In the genomic region with DNA sequence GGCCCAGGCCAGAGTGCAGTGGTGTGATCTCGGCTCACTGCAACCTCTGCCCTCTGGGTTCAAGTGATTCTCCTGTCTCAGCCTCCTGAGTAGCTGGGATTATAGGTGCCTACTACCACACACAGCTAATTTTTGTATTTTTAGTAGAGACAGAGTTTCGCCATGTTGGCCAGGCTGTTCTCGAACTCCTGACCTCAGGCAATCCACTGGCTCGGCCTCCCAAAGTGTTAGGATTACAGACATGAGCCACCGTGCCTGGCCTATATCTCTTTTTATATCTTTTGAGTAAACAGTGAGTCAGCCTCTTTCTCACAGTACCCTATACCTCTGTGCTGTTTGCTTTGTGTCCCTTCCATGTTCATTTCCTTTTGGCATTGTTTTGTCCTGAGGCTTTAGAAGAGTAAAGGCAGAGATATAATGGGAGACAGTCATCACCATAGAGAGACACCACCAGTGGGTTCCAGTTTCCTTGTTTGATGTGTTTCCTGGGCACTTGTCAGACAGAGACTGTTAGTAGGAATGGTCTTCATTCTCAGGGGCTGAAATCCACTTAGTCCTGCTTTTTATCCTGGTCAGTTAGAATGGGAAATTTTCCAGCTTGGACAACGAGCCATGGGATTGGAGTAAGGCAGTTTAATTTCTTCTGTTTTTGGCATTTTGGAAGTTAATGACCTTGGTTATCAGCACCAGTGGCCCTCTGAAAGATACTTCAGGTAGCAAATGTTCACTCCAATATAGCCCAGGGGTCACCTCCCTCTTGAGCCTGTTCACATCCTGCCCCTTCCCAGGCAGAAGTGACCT, we compare ENCODE assay signal across 9 cellular contexts. TPM values are rescaled to one million over a fixed set of nuclear protein-coding genes. Genes with fewer than 3 reads are reported as not detected.
DNase-seq lines count a peak whose midpoint lies in the region; ATAC-seq, FAIRE-seq and TF ChIP-seq lines count a peak whose summit lies in the region.
"Had no signal": no experiment of that assay in that cellular context is flagged by ENCODE, and none has a peak within 500 bp of the region (broad histone marks: within the 10 kb centered on the region; RNA-seq: fewer than 3 reads in every experiment).

No MANE protein-coding gene starts in this region.

- peak overlapping the region; percentile 67 for H3K9ac ChIP-seq in HepG2 (ENCODE audit: insufficient read depth, low read depth, low read length)

- H3K36me3 ChIP-seq in Caco-2 (ENCODE audit: control insufficient read depth, insufficient read depth, low read length) (peaks cover 2% of the 10 kb centered on the region; the same call in 1 of the 2 replicates), MG63 (peaks cover 12% of the 10 kb centered on the region), HepG2 (replicated peaks in 1 of 2; ENCODE audit: control insufficient read depth in 1 of 2, insufficient read depth in 2 of 2, low read length in 2 of 2) (peaks cover under 1 to 7% of the 10 kb centered on the region in 2 experiments; a peak in 3 of 5 replicates)

- H3K4me1 Mint-ChIP-seq in Caco-2 (ENCODE audit: low read depth, unreplicated experiment): peaks cover 21% of the 10 kb centered on the region
- peaks cover 9% of the 10 kb centered on the region for H3K4me1 Mint-ChIP-seq in activated naive CD8-positive, alpha-beta T cell treated with anti-CD3 and anti-CD28 coated beads, Interleukin-2, amount 50 U/mL, for 24 hours

- 19% methylated on average over 6 of the region's 6 CpGs for WGBS in HepG2 (ENCODE audit: low lambda C conversion rate)

- TF ChIP-seq EP300 in HepG2 (IDR thresholded peaks at IDR 0.05; ENCODE audit: low read depth in 2 of 2, low read length in 2 of 2) (peak; percentile 82 to 89), HepG2 (CRISPR knock-in tag; IDR thresholded peaks at IDR 0.05; ENCODE audit: borderline replicate concordance) (peak; percentile 85)

- no peaks in the 10 kb centered on the region for H3K79me2 ChIP-seq in HepG2 (ENCODE audit: insufficient read depth, low read length)

- no peak for TF ChIP-seq POLR2A in HepG2 (IDR thresholded peaks at IDR 0.05; ENCODE audit: insufficient read depth in 1 of 2, low read depth in 2 of 2, low read length in 2 of 2)

- H3K4me3 Mint-ChIP-seq in Caco-2 (ENCODE audit: unreplicated experiment): peak overlapping the region; percentile 41
- no peak overlapping the region for H3K4me3 Mint-ChIP-seq in activated naive CD8-positive, alpha-beta T cell treated with anti-CD3 and anti-CD28 coated beads, Interleukin-2, amount 50 U/mL, for 24 hours

- CTCF ChIA-PET in Caco-2 (lab: Charles Lee) (interaction anchor here (1.6 kb wide), 1 partner anchor 19 kb away, joined by 7 read pairs; no protein-coding TSS in a partner anchor), HepG2 (lab: Yijun Ruan, JAX; ENCODE audit: low intra/inter-chr PET ratio, low total read pairs) (interaction anchor here (1.3 kb wide), 1 partner anchor 11 kb away, joined by 3 read pairs; no protein-coding TSS in a partner anchor)

- DNase-seq in Caco-2 (peak; percentile 79 to 85), MG63 (peak; percentile 65), HepG2 (ENCODE audit: low spot score) (peak; percentile 99), T-helper 2 cell (no peak), activated gamma-delta T cell treated with Interleukin-2 at 50 U/mL for 16 hours (no peak), COR-L47 (lab: John Stamatoyannopoulos, UW) (no peak), NK-92 (lab: John Stamatoyannopoulos, UW; ENCODE audit: unreplicated experiment) (no peak)
- no peak for DNase-seq in activated naive CD8-positive, alpha-beta T cell treated with anti-CD3 and anti-CD28 coated beads, Interleukin-2, amount 50 U/mL, for 24 hours

- FAIRE-seq in HepG2 (lab: Jason Lieb, UNC): peak; percentile 63

- H3K4me3 ChIP-seq in Caco-2 (ENCODE audit: low read depth, low read length): no peak overlapping the region
- no peak overlapping the region for H3K4me3 ChIP-seq in MG63
- H3K4me3 ChIP-seq in HepG2 (replicated peaks in 1 of 3; ENCODE audit: insufficient read depth in 1 of 3, low read depth in 2 of 3, low read length in 3 of 3): peak overlapping the region in 1 of 3 experiments; percentile 8; a peak in 1 of 6 replicates
- H3K4me3 ChIP-seq: HAP-1 had no signal

- TF ChIP-seq CTCF in Caco-2 (IDR thresholded peaks at IDR 0.05; ENCODE audit: insufficient read depth in 1 of 2, low read depth in 1 of 2, low read length in 1 of 2, severe bottlenecking in 1 of 2, unreplicated experiment in 1 of 2): no peak
- no peak for TF ChIP-seq CTCF in HepG2 (CRISPR knock-in tag; IDR thresholded peaks at IDR 0.05)

- in situ Hi-C loops in HepG2 (cut with HindIII; ENCODE audit: extremely low pct_ligation_motif_present, low pct_unique_long_range_greater_than_20kb): no loop called here

- peak overlapping the region; percentile 53 for H3K4me2 ChIP-seq in HepG2 (ENCODE audit: low read depth, low read length)

- H3K27ac ChIP-seq in HepG2 (ENCODE audit: extremely low read length, insufficient read depth, low read length): peak overlapping the region; percentile 86

- peak overlapping the region; percentile 78 for H3K27ac Mint-ChIP-seq in Caco-2 (ENCODE audit: unreplicated experiment)
- H3K27ac Mint-ChIP-seq in activated naive CD8-positive, alpha-beta T cell treated with anti-CD3 and anti-CD28 coated beads, Interleukin-2, amount 50 U/mL, for 24 hours: no peak overlapping the region

- intact Hi-C loops in Caco-2 (cut with micrococcal nuclease; ENCODE audit: unreplicated experiment) (loop anchor here (1.0 to 5.0 kb wide), 4 partner anchors 32 to 119 kb away; partner anchors contain the start of genes ASXL1, PLAGL2 and POFUT1), HepG2 (cut with micrococcal nuclease; ENCODE audit: unreplicated experiment) (loop anchor here (1.0 to 5.0 kb wide), 3 partner anchors 37 to 119 kb away; partner anchors contain the start of genes PLAGL2 and POFUT1)

- H3K9me3 ChIP-seq in Caco-2 (no peaks in the 10 kb centered on the region), MG63 (no peaks in the 10 kb centered on the region), HepG2 (ENCODE audit: low read length) (no peaks in the 10 kb centered on the region)
- H3K9me3 ChIP-seq: HAP-1 had no signal

- peaks cover 45% of the 10 kb centered on the region for H3K4me1 ChIP-seq in Caco-2
- H3K4me1 ChIP-seq in HepG2 (ENCODE audit: insufficient read depth, low read length): peaks cover 72% of the 10 kb centered on the region

- H3K36me3 Mint-ChIP-seq in Caco-2 (ENCODE audit: insufficient read depth, unreplicated experiment): peaks cover 36% of the 10 kb centered on the region
- H3K36me3 Mint-ChIP-seq in activated naive CD8-positive, alpha-beta T cell treated with anti-CD3 and anti-CD28 coated beads, Interleukin-2, amount 50 U/mL, for 24 hours (ENCODE audit: low read depth): peaks cover 44% of the 10 kb centered on the region

- H3K9me3 Mint-ChIP-seq in Caco-2 (ENCODE audit: unreplicated experiment): no peaks in the 10 kb centered on the region
- H3K9me3 Mint-ChIP-seq in activated naive CD8-positive, alpha-beta T cell treated with anti-CD3 and anti-CD28 coated beads, Interleukin-2, amount 50 U/mL, for 24 hours: no peaks in the 10 kb centered on the region

- no peak overlapping the region for H2AFZ ChIP-seq in HepG2 (ENCODE audit: low read length)

- BruUV-seq in Caco-2 (replicated peaks; lab: Mats Ljungman, UMichigan): no TSS peak
- BruUV-seq in HepG2 (replicated peaks; lab: Mats Ljungman, UMichigan): TSS peak; percentile 69

- no peak; the same call in none of the 2 replicates for TF ChIP-seq RAD21 in HepG2 (CRISPR knock-in tag; IDR thresholded peaks at IDR 0.05)

- H4K20me1 ChIP-seq in HepG2 (ENCODE audit: insufficient read depth, low read length): no peaks in the 10 kb centered on the region

- POLR2A ChIA-PET in Caco-2 (lab: Charles Lee): interaction anchor here (0.6 kb wide), 2 partner anchors 36 to 99 kb away, joined by 4 read pairs; no protein-coding TSS in a partner anchor
- POLR2A ChIA-PET in HepG2 (lab: Yijun Ruan, JAX): interaction anchor here (0.7 to 4.5 kb wide), 10 partner anchors 9 to 82 kb away, joined by 3 to 39 read pairs (median 3); partner anchors contain the start of gene ASXL1

- H3K27me3 Mint-ChIP-seq in Caco-2 (ENCODE audit: insufficient read depth, unreplicated experiment): no peaks in the 10 kb centered on the region
- H3K27me3 Mint-ChIP-seq in activated naive CD8-positive, alpha-beta T cell treated with anti-CD3 and anti-CD28 coated beads, Interleukin-2, amount 50 U/mL, for 24 hours: no peaks in the 10 kb centered on the region

- no peaks in the 10 kb centered on the region for H3K27me3 ChIP-seq in Caco-2 (replicated peaks; ENCODE audit: control insufficient read depth, insufficient read depth, low read length)
- H3K27me3 ChIP-seq in MG63: no peaks in the 10 kb centered on the region
- H3K27me3 ChIP-seq in HepG2 (ENCODE audit: control insufficient read depth in 1 of 2, insufficient read depth in 2 of 2, low read length in 2 of 2): no peaks in the 10 kb centered on the region

- peak; percentile 10 for ATAC-seq in activated naive CD8-positive, alpha-beta T cell treated with anti-CD3 and anti-CD28 coated beads, Interleukin-2, amount 50 U/mL, for 24 hours
- peak; percentile 84 for ATAC-seq in HepG2

RNA-seq across cellular contexts. Expression of gene ASXL1, which starts 32.2 kb away (rescaled TPM):
- total RNA-seq in Caco-2 (2022) (226 and 233 TPM in 2 replicates), HepG2 (2016; rRNA removed; fragmentation: Illumina TruSeq; extraction: Trizol) (47.3 and 62.1 TPM in 2 replicates)
- 25.2 and 39.8 TPM in 2 replicates for total RNA-seq in MG63 (2014; rRNA removed; shearing (Covaris generic); ENCODE audit: low replicate concordance)
- 105 and 126 TPM in 2 replicates for total RNA-seq in HepG2 (2016; cell fraction: cytosol; rRNA removed; fragmentation: Illumina TruSeq; extraction: Trizol; ENCODE audit: low read depth)
- 44.0 and 55.9 TPM in 2 replicates for total RNA-seq in HepG2 (2016; cell fraction: insoluble cytoplasmic fraction; rRNA removed; fragmentation: Illumina TruSeq; extraction: Trizol)
- 30.9 and 35.4 TPM in 2 replicates for total RNA-seq in HepG2 (2016; cell fraction: membrane; rRNA removed; fragmentation: Illumina TruSeq; extraction: Trizol)
- total RNA-seq in HepG2 (2016; cell fraction: nucleus; rRNA removed; fragmentation: Illumina TruSeq; extraction: Trizol): 122 and 129 TPM in 2 replicates
- 74.8 and 87.6 TPM in 2 replicates for polyA plus RNA-seq in HepG2 (2011; rRNA removed)
- 40.1 and 42.6 TPM in 2 replicates for polyA plus RNA-seq in HepG2 (2011; cell fraction: cytosol; rRNA removed)
- 375 and 376 TPM in 2 replicates for polyA plus RNA-seq in HepG2 (2011; cell fraction: nucleus; rRNA removed)
- 81.3 and 96.1 TPM in 2 replicates for polyA plus RNA-seq in HepG2 (2012)
- 26.1 and 28.4 TPM in 2 replicates for polyA plus RNA-seq in HepG2 (2016; cell fraction: cytosol; fragmentation: Illumina TruSeq; extraction: Trizol; ENCODE audit: low read depth)
- polyA plus RNA-seq in HepG2 (2016; cell fraction: insoluble cytoplasmic fraction; fragmentation: Illumina TruSeq; extraction: Trizol; ENCODE audit: low read depth): 37.0 and 39.4 TPM in 2 replicates
- polyA plus RNA-seq in HepG2 (2016; cell fraction: membrane; fragmentation: Illumina TruSeq; extraction: Trizol; ENCODE audit: low read depth): 24.4 and 25.2 TPM in 2 replicates
- polyA plus RNA-seq in HepG2 (2016; cell fraction: nucleus; fragmentation: Illumina TruSeq; extraction: Trizol; ENCODE audit: insufficient read depth, low read depth): 241 and 272 TPM in 2 replicates
- 94.1 and 144 TPM in 2 replicates for polyA minus RNA-seq in HepG2 (2011; rRNA and poly(A)+ RNA removed; ENCODE audit: low replicate concordance)
- polyA minus RNA-seq in HepG2 (2011; cell fraction: cytosol; rRNA and poly(A)+ RNA removed): 66.7 and 75.3 TPM in 2 replicates
- polyA minus RNA-seq in HepG2 (2011; cell fraction: nucleus; rRNA and poly(A)+ RNA removed): 263 and 294 TPM in 2 replicates

RNA-seq across cellular contexts. Expression of gene KIF3B, which starts 48.5 kb away (rescaled TPM):
- total RNA-seq in Caco-2 (2022) (49.0 and 50.0 TPM in 2 replicates), HepG2 (2016; rRNA removed; fragmentation: Illumina TruSeq; extraction: Trizol) (28.8 and 36.4 TPM in 2 replicates)
- total RNA-seq in MG63 (2014; rRNA removed; shearing (Covaris generic); ENCODE audit: low replicate concordance): 6.8 and 7.0 TPM in 2 replicates
- 3.9 and 4.3 TPM in 2 replicates for total RNA-seq in HepG2 (2016; cell fraction: cytosol; rRNA removed; fragmentation: Illumina TruSeq; extraction: Trizol; ENCODE audit: low read depth)
- 28.4 and 33.3 TPM in 2 replicates for total RNA-seq in HepG2 (2016; cell fraction: insoluble cytoplasmic fraction; rRNA removed; fragmentation: Illumina TruSeq; extraction: Trizol)
- 16.8 and 18.5 TPM in 2 replicates for total RNA-seq in HepG2 (2016; cell fraction: membrane; rRNA removed; fragmentation: Illumina TruSeq; extraction: Trizol)
- total RNA-seq in HepG2 (2016; cell fraction: nucleus; rRNA removed; fragmentation: Illumina TruSeq; extraction: Trizol): 18.0 and 21.3 TPM in 2 replicates
- 20.2 and 23.6 TPM in 2 replicates for polyA plus RNA-seq in HepG2 (2011; rRNA removed)
- polyA plus RNA-seq in HepG2 (2011; cell fraction: cytosol; rRNA removed): 18.0 and 24.2 TPM in 2 replicates
- 7.7 and 10.1 TPM in 2 replicates for polyA plus RNA-seq in HepG2 (2011; cell fraction: nucleus; rRNA removed)
- polyA plus RNA-seq in HepG2 (2012): 17.4 and 18.3 TPM in 2 replicates
- 1.1 and 1.5 TPM in 2 replicates for polyA plus RNA-seq in HepG2 (2016; cell fraction: cytosol; fragmentation: Illumina TruSeq; extraction: Trizol; ENCODE audit: low read depth)
- 28.7 and 29.5 TPM in 2 replicates for polyA plus RNA-seq in HepG2 (2016; cell fraction: insoluble cytoplasmic fraction; fragmentation: Illumina TruSeq; extraction: Trizol; ENCODE audit: low read depth)
- polyA plus RNA-seq in HepG2 (2016; cell fraction: membrane; fragmentation: Illumina TruSeq; extraction: Trizol; ENCODE audit: low read depth): 7.8 and 8.4 TPM in 2 replicates
- 21.9 and 25.1 TPM in 2 replicates for polyA plus RNA-seq in HepG2 (2016; cell fraction: nucleus; fragmentation: Illumina TruSeq; extraction: Trizol; ENCODE audit: insufficient read depth, low read depth)
- 27.4 and 31.9 TPM in 2 replicates for polyA minus RNA-seq in HepG2 (2011; rRNA and poly(A)+ RNA removed; ENCODE audit: low replicate concordance)
- 17.6 and 21.7 TPM in 2 replicates for polyA minus RNA-seq in HepG2 (2011; cell fraction: cytosol; rRNA and poly(A)+ RNA removed)
- 11.7 and 17.7 TPM in 2 replicates for polyA minus RNA-seq in HepG2 (2011; cell fraction: nucleus; rRNA and poly(A)+ RNA removed)

Comparison
In these comparisons a context has a peak if more than half of its experiments do, and no peak if none do; other contexts are left out.
1. DNase-seq: peak in Caco-2 (2 of 2), MG63 (single experiment) and HepG2 (single experiment); none in activated naive CD8-positive, alpha-beta T cell treated with anti-CD3 and anti-CD28 coated beads, Interleukin-2, amount 50 U/mL, for 24 hours (single experiment), T-helper 2 cell (0 of 5), activated gamma-delta T cell treated with Interleukin-2 at 50 U/mL for 16 hours (single experiment), COR-L47 (single experiment) and NK-92 (single experiment).